Comparison of ENCODE assay signal across 8 cellular contexts in the genomic region with DNA sequence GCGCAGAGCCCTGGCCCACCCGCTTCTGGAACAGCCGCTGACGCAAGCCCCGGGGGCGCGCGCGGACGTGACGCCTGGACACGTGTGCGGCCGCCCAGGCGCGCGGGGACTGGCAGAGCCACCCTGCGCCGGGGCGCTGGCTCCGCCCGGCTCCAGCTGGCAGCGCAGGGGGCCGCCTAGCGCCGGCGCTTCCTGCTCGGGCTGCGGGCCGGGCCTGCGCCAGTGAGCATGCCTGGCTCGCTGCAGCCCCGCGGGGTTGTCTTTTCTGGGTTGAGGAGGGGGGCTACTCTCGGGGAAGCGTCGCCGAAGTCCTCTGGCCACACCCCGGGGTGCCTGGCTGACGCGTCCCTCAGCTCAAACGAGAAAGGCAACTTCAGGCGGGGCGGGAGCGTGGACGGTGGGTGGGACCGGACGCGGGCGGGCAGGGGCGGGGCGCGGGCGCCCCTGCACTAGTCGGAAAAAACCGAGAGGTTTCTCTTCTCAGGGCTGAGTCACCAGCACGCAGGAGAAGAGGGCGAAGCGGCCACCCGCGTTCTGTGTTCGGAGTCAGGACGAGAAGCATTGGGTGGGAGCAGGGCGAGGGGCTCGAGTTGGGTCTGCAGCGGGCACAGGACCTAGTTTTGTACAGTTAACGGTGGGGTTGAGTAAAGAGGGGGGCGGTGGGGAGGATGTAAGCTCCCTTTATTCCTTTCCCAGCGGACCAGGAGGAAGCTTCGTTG. TPM values are rescaled to one million over a fixed set of nuclear protein-coding genes. Genes with fewer than 3 reads are reported as not detected.
DNase-seq lines count a peak whose midpoint lies in the region; ATAC-seq, FAIRE-seq and TF ChIP-seq lines count a peak whose summit lies in the region.

A gene with protein sequence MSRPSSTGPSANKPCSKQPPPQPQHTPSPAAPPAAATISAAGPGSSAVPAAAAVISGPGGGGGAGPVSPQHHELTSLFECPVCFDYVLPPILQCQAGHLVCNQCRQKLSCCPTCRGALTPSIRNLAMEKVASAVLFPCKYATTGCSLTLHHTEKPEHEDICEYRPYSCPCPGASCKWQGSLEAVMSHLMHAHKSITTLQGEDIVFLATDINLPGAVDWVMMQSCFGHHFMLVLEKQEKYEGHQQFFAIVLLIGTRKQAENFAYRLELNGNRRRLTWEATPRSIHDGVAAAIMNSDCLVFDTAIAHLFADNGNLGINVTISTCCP (minus strand): TSS at position 48 of the 719 bp plus-strand sequence. CDS start 320 bp downstream, outside the sequence.

- FAIRE-seq in A549 (lab: Jason Lieb, UNC) (no peak), small intestine (lab: Jason Lieb, UNC) (no peak)

- no peak for TF ChIP-seq RAD21 in A549 (conservative IDR thresholded peaks at IDR 0.05 in 1 of 2, IDR thresholded peaks at IDR 0.05 in 1 of 2)

- H3K27ac ChIP-seq in A549 (peak within 1 kb of the TSS; percentile 95 to 97), VCaP (peak within 1 kb of the TSS; percentile 89), small intestine (ENCODE audit: low read depth in 1 of 2, low read length in 1 of 2) (peak within 1 kb of the TSS; percentile 97 to 99)

- 0% methylated on average over 2 of the region's 70 CpGs for WGBS in A549 (ENCODE audit: missing lambda C conversion rate)
- 0 to 1% (median 0%) methylated on average over 51 to 70 of the region's 70 CpGs for WGBS in small intestine, 3 donors

- TF ChIP-seq POLR2A in A549 (IDR thresholded peaks at IDR 0.05; ENCODE audit: low read length): peak; percentile 94

- H3K9me3 ChIP-seq in A549 (no peaks in the 10 kb centered on the region), small intestine (ENCODE audit: control insufficient read depth, low read depth) (no peaks in the 10 kb centered on the region)

- no peaks in the 10 kb centered on the region for H3K27me3 ChIP-seq in small intestine (ENCODE audit: control insufficient read depth in 2 of 2, insufficient read depth in 2 of 2, low read length in 2 of 2)

- no peak for TF ChIP-seq EP300 in A549 (IDR thresholded peaks at IDR 0.05)

- CTCF ChIA-PET in A549 (lab: Yijun Ruan, JAX): interaction anchor here (1.3 to 7.2 kb wide), 12 partner anchors 8 to 226 kb away, joined by 3 to 69 read pairs (median 8); no protein-coding TSS in a partner anchor

- H3K4me2 ChIP-seq in A549: peak within 1 kb of the TSS; percentile 76

- no peaks in the 10 kb centered on the region for H3K36me3 ChIP-seq in small intestine (ENCODE audit: control insufficient read depth in 2 of 2, insufficient read depth in 2 of 2, low read length in 2 of 2)

- in situ Hi-C loops in T47D (cut with HindIII; ENCODE audit: low pct_unique_long_range_greater_than_20kb, low sequenced_read_pairs): no loop called here

- TF ChIP-seq CTCF in A549 (IDR thresholded peaks at IDR 0.05): no peak
- no peak for TF ChIP-seq CTCF in VCaP (conservative IDR thresholded peaks at IDR 0.05)

- H3K4me1 ChIP-seq in A549 (peaks cover 24% of the 10 kb centered on the region), small intestine (ENCODE audit: control insufficient read depth in 2 of 2, insufficient read depth in 1 of 2, low read depth in 1 of 2, low read length in 1 of 2) (peaks cover 0 to 8% of the 10 kb centered on the region in 2 donors)

- peak within 1 kb of the TSS; percentile 96 for H3K4me3 ChIP-seq in A549
- H3K4me3 ChIP-seq in small intestine (ENCODE audit: low read depth in 1 of 2, low read length in 2 of 2): peak within 1 kb of the TSS; percentile 75 to 95

- DNase-seq in A549 (ENCODE audit: low read depth in 1 of 2, low spot score in 1 of 2): peak; percentile 93 to 95
- DNase-seq in NCI-H2171 treated with DMSO at 0.1 percent for 48 hours (lab: John Stamatoyannopoulos, UW): peak; percentile 97
- DNase-seq in T47D (ENCODE audit: low read depth in 1 of 2, low spot score in 1 of 2): peak; percentile 95 to 99
- DNase-seq in iPS-NIHi11 (ENCODE audit: low spot score): peak; percentile 87
- peak; percentile 94 for DNase-seq in small intestine

- ATAC-seq in A549 (peak; percentile 87 to 91), GM18858 (IDR thresholded peaks at IDR 0.05; ENCODE audit: unreplicated experiment) (peak; percentile 33), HG03095 (IDR thresholded peaks at IDR 0.05; ENCODE audit: unreplicated experiment) (peak; percentile 48)

- POLR2A ChIA-PET in A549 (lab: Yijun Ruan, JAX): interaction anchor here (0.6 to 3.5 kb wide), 27 partner anchors 9 to 1838 kb away, joined by 3 to 43 read pairs (median 5); a partner anchor contains a TSS

TF ChIP-seq in A549, 52 proteins besides CTCF, POLR2A, EP300 and RAD21:
- TF ChIP-seq JUN (IDR thresholded peaks at IDR 0.05) (peak; percentile 88), MYC (IDR thresholded peaks at IDR 0.05; ENCODE audit: borderline replicate concordance, low read length) (peak; percentile 81), ZFP36 (IDR thresholded peaks at IDR 0.05; ENCODE audit: borderline replicate concordance, partially characterized antibody) (peak; percentile 67), MAZ (IDR thresholded peaks at IDR 0.05; ENCODE audit: borderline replicate concordance, low read depth, low read length) (0 out of 2 replicates have a peak, but pooled peaks have one; percentile 30), KDM1A (IDR thresholded peaks at IDR 0.05; ENCODE audit: low read depth) (peak; percentile 53; the same call in 1 of the 2 replicates), NPAS2 (CRISPR knock-in tag; IDR thresholded peaks at IDR 0.05; ENCODE audit: borderline replicate concordance) (no peak), KDM5A (IDR thresholded peaks at IDR 0.05) (no peak), POLR2AphosphoS2 (conservative IDR thresholded peaks at IDR 0.05; ENCODE audit: low read length) (no peak), GATA3 (IDR thresholded peaks at IDR 0.05; ENCODE audit: borderline replicate concordance) (0 out of 2 replicates have a peak, but pooled peaks have one; percentile 21), FOSB (CRISPR knock-in tag; IDR thresholded peaks at IDR 0.05) (0 out of 2 replicates have a peak, but pooled peaks have one; percentile 38), RFX5 (IDR thresholded peaks at IDR 0.05) (0 out of 2 replicates have a peak, but pooled peaks have one; percentile 43), PHF8 (IDR thresholded peaks at IDR 0.05; ENCODE audit: borderline replicate concordance, low read depth) (peak; percentile 73; the same call in 1 of the 2 replicates), ZNF302 (CRISPR knock-in tag; IDR thresholded peaks at IDR 0.05) (no peak), CEBPB (IDR thresholded peaks at IDR 0.05) (peak in 1 of 2 experiments; percentile 68; a peak in 2 of 4 replicates), FOSL2 (IDR thresholded peaks at IDR 0.05) (peak; percentile 57; the same call in 1 of the 2 replicates), FOSL2 (CRISPR knock-in tag; IDR thresholded peaks at IDR 0.05) (peak; percentile 90), TP53 (CRISPR knock-in tag; IDR thresholded peaks at IDR 0.05) (peak; percentile 61; the same call in 1 of the 2 replicates)
- TF ChIP-seq, protein P1, sequence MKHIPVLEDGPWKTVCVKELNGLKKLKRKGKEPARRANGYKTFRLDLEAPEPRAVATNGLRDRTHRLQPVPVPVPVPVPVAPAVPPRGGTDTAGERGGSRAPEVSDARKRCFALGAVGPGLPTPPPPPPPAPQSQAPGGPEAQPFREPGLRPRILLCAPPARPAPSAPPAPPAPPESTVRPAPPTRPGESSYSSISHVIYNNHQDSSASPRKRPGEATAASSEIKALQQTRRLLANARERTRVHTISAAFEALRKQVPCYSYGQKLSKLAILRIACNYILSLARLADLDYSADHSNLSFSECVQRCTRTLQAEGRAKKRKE (CRISPR knock-in tag; IDR thresholded peaks at IDR 0.05; ENCODE audit: low read depth): peak; percentile 64; the same call in 1 of the 2 replicates
- TF ChIP-seq, protein P2, sequence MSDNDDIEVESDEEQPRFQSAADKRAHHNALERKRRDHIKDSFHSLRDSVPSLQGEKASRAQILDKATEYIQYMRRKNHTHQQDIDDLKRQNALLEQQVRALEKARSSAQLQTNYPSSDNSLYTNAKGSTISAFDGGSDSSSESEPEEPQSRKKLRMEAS (IDR thresholded peaks at IDR 0.05): peak; percentile 72
- TF ChIP-seq, protein P3, sequence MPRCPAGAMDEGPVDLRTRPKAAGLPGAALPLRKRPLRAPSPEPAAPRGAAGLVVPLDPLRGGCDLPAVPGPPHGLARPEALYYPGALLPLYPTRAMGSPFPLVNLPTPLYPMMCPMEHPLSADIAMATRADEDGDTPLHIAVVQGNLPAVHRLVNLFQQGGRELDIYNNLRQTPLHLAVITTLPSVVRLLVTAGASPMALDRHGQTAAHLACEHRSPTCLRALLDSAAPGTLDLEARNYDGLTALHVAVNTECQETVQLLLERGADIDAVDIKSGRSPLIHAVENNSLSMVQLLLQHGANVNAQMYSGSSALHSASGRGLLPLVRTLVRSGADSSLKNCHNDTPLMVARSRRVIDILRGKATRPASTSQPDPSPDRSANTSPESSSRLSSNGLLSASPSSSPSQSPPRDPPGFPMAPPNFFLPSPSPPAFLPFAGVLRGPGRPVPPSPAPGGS (IDR thresholded peaks at IDR 0.05): peak; percentile 51; the same call in 1 of the 3 replicates
- TF ChIP-seq, protein P4, sequence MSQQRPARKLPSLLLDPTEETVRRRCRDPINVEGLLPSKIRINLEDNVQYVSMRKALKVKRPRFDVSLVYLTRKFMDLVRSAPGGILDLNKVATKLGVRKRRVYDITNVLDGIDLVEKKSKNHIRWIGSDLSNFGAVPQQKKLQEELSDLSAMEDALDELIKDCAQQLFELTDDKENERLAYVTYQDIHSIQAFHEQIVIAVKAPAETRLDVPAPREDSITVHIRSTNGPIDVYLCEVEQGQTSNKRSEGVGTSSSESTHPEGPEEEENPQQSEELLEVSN (IDR thresholded peaks at IDR 0.05; ENCODE audit: borderline replicate concordance, low read depth): peak; percentile 20

RNA-seq across cellular contexts. Expression of the gene that starts here (rescaled TPM):
- polyA plus RNA-seq in A549 (2011; rRNA removed) (24.8 and 28.6 TPM in 2 replicates), A549 (2017; fragmentation: RNase III; extraction: RNeasy Plus Mini Kit Qiagen cat#74134 plus additional on column Dnase treatment) (10.7 to 11.4 TPM (median 11.2 TPM) in 3 replicates), small intestine (10 to 100 TPM; 14.5 to 17.4 (median 15.1) TPM)
- 44.4 and 54.3 TPM in 2 replicates for polyA plus RNA-seq in A549 (2012; cell fraction: cytosol; rRNA removed)
- polyA plus RNA-seq in A549 (2012; cell fraction: nucleus; rRNA removed): 20.5 and 52.2 TPM in 2 replicates
- polyA minus RNA-seq in A549 (2011; rRNA and poly(A)+ RNA removed): 48.4 and 56.9 TPM in 2 replicates

Comparison
In these comparisons a context has a peak if more than half of its experiments do, and no peak if none do; other contexts are left out.
1. Peak in every context shown above with its lines: DNase-seq, ATAC-seq, H3K4me3 ChIP-seq and H3K27ac ChIP-seq.
2. ATAC-seq: peak in every context shown above with its lines; median percentile 89 in A549; 48 in HG03095; 33 in GM18858.